In the genomic region with DNA sequence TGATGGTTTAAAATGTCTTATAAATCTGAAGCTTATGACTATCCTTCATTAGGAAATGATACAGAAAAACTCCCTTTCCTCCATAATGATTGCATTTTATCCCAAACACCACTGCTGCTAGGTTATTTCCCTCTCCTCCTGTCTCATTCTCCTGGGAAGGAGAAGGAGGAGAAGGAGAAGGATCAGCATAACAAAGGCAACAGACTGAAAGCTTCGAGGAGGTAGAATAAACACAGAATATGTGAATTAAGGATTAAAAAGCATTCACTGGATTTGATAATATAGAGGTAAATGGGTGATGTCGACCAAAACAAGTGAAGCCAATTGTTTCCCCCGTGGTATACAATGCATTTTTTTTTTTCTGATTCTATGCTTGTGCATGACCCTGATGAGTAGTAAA, we compare ENCODE assay signal across 14 cellular contexts.
DNase-seq lines count a peak whose midpoint lies in the region; ATAC-seq, FAIRE-seq and TF ChIP-seq lines count a peak whose summit lies in the region.
"Had no signal": no experiment of that assay in that cellular context is flagged by ENCODE, and none has a peak within 500 bp of the region (broad histone marks: within the 10 kb centered on the region; RNA-seq: fewer than 3 reads in every experiment).

No MANE protein-coding gene starts in this region.

- peaks cover 49% of the 10 kb centered on the region for H3K4me1 Mint-ChIP-seq in dendritic cell treated with granulocyte-macrophage colony-stimulating factor and Interleukin-4, amounts not matched to agents 40 ng/mL and 50 ng/mL, for 4 days (ENCODE audit: low read depth)

- H3K27me3 ChIP-seq in HUES64 (ENCODE audit: insufficient read depth, low read length) (no peaks in the 10 kb centered on the region), subcutaneous abdominal adipose tissue (ENCODE audit: control insufficient read depth in 5 of 5, insufficient read depth in 4 of 5, low read length in 5 of 5) (no peaks in the 10 kb centered on the region)
- H3K27me3 ChIP-seq: Peyer's patch had no signal

- H3K4me3 Mint-ChIP-seq in dendritic cell treated with granulocyte-macrophage colony-stimulating factor and Interleukin-4, amounts not matched to agents 40 ng/mL and 50 ng/mL, for 4 days, result no peak overlapping the region

- peak overlapping the region; percentile 66; the same call in 1 of the 2 replicates for H3K27ac ChIP-seq in HUES64 (ENCODE audit: low read depth, low read length)
- peak overlapping the region; percentile 13 to 55 for H3K27ac ChIP-seq in kidney (ENCODE audit: low read depth in 2 of 2, low read length in 2 of 2)
- peak overlapping the region; percentile 84 for H3K27ac ChIP-seq in subcutaneous abdominal adipose tissue (ENCODE audit: low read depth, low read length)
- H3K27ac ChIP-seq: Peyer's patch, VCaP had no signal

- H3K9me3 Mint-ChIP-seq in dendritic cell treated with granulocyte-macrophage colony-stimulating factor and Interleukin-4, amounts not matched to agents 40 ng/mL and 50 ng/mL, for 4 days, result no peaks in the 10 kb centered on the region

- H3K4me1 ChIP-seq in HUES64 (ENCODE audit: insufficient read depth, low read length) (peaks cover 25% of the 10 kb centered on the region), kidney (ENCODE audit: control insufficient read depth in 1 of 2, insufficient read depth in 1 of 2, low read depth in 1 of 2, low read length in 2 of 2) (no peaks in the 10 kb centered on the region), subcutaneous abdominal adipose tissue (ENCODE audit: control insufficient read depth in 5 of 5, insufficient read depth in 5 of 5, low read length in 5 of 5) (peaks cover 0 to 21% (median 11%) of the 10 kb centered on the region in 5 donors)
- H3K4me1 ChIP-seq: Peyer's patch had no signal

- no peak for TF ChIP-seq CTCF in kidney (IDR thresholded peaks at IDR 0.05; ENCODE audit: borderline replicate concordance, extremely low read depth, insufficient read depth)

- intact Hi-C loops in dendritic cell treated with granulocyte-macrophage colony-stimulating factor and Interleukin-4, amounts not matched to agents 40 ng/mL and 50 ng/mL, for 4 days (cut with micrococcal nuclease), result no loop called here
- intact Hi-C loops in kidney (cut with DNase I), result no loop called here

- FAIRE-seq in kidney (lab: Jason Lieb, UNC) (no peak), H54 (lab: Jason Lieb, UNC) (no peak)

- H3K9me3 ChIP-seq in HUES64 (ENCODE audit: insufficient read depth, low read depth, low read length) (no peaks in the 10 kb centered on the region), kidney (ENCODE audit: control insufficient read depth in 1 of 2, low read length in 2 of 2) (no peaks in the 10 kb centered on the region), subcutaneous abdominal adipose tissue (ENCODE audit: control insufficient read depth in 5 of 5, low read length in 5 of 5) (no peaks in the 10 kb centered on the region)
- H3K9me3 ChIP-seq: Peyer's patch had no signal

- no peak for ATAC-seq in GM19023 (IDR thresholded peaks at IDR 0.05; ENCODE audit: unreplicated experiment)

- no peaks in the 10 kb centered on the region for H3K36me3 Mint-ChIP-seq in dendritic cell treated with granulocyte-macrophage colony-stimulating factor and Interleukin-4, amounts not matched to agents 40 ng/mL and 50 ng/mL, for 4 days (ENCODE audit: low read depth)

- DNase-seq in kidney (no peak), H54 (ENCODE audit: insufficient read length, low spot score) (no peak), DMS114 treated with DMSO at 0.1 percent for 48 hours (lab: John Stamatoyannopoulos, UW; ENCODE audit: unreplicated experiment) (no peak), 8988T (no peak)
- DNase-seq: activated effector memory CD4-positive, alpha-beta T cell treated with Interleukin-2 at 50 U/mL for 16 hours; NCI-H1694 treated with DMSO at 0.1 percent for 48 hours; NCI-H510A; stimulated activated CD4-positive, alpha-beta T cell treated with anti-CD3 and anti-CD28 coated beads, Interleukin-12 subunit alpha, Interleukin-12 subunit beta, amount 100 ng/mL, for 4 hours had no signal

- 18% methylated on average over 3 of the region's 3 CpGs for WGBS in HUES64

- H3K27ac Mint-ChIP-seq in dendritic cell treated with granulocyte-macrophage colony-stimulating factor and Interleukin-4, amounts not matched to agents 40 ng/mL and 50 ng/mL, for 4 days, result peak overlapping the region; percentile 75

- H3K4me3 ChIP-seq in HUES64 (ENCODE audit: low read length), result no peak overlapping the region
- no peak overlapping the region for H3K4me3 ChIP-seq in kidney (ENCODE audit: low read length in 2 of 2)
- no peak overlapping the region for H3K4me3 ChIP-seq in subcutaneous abdominal adipose tissue (ENCODE audit: low read depth in 1 of 5, low read length in 5 of 5)
- H3K4me3 ChIP-seq: Peyer's patch had no signal

- no peak overlapping the region for H3K9ac ChIP-seq in HUES64 (ENCODE audit: low read depth, low read length)
- no peak overlapping the region for H3K9ac ChIP-seq in kidney (ENCODE audit: low read length in 2 of 2)
- H3K9ac ChIP-seq in subcutaneous abdominal adipose tissue (ENCODE audit: low read length in 5 of 5), result peak overlapping the region in 2 of 5 donors; percentile 5 to 33

- H3K36me3 ChIP-seq in HUES64 (ENCODE audit: insufficient read depth, low read length) (peaks cover 33% of the 10 kb centered on the region), kidney (ENCODE audit: control insufficient read depth in 1 of 2, insufficient read depth in 2 of 2, low read length in 2 of 2) (peaks cover 0 to 3% of the 10 kb centered on the region in 2 donors), subcutaneous abdominal adipose tissue (ENCODE audit: control insufficient read depth in 5 of 5, insufficient read depth in 5 of 5, low read length in 5 of 5) (peaks cover 0 to 6% (median 6%) of the 10 kb centered on the region in 5 donors)
- H3K36me3 ChIP-seq: Peyer's patch had no signal

- no peak for TF ChIP-seq POLR2A in H54 (IDR thresholded peaks at IDR 0.05; ENCODE audit: low read depth, low read length)

- H3K27me3 Mint-ChIP-seq in dendritic cell treated with granulocyte-macrophage colony-stimulating factor and Interleukin-4, amounts not matched to agents 40 ng/mL and 50 ng/mL, for 4 days, result no peaks in the 10 kb centered on the region

Comparison
In these comparisons a context has a peak if more than half of its experiments do, and no peak if none do; other contexts are left out.
1. H3K27ac ChIP-seq: peak in every context shown above with its lines; median percentile 84 in subcutaneous abdominal adipose tissue; 66 in HUES64; 34 in kidney.